Comparison of ENCODE assay signal across 8 cellular contexts in the genomic region with DNA sequence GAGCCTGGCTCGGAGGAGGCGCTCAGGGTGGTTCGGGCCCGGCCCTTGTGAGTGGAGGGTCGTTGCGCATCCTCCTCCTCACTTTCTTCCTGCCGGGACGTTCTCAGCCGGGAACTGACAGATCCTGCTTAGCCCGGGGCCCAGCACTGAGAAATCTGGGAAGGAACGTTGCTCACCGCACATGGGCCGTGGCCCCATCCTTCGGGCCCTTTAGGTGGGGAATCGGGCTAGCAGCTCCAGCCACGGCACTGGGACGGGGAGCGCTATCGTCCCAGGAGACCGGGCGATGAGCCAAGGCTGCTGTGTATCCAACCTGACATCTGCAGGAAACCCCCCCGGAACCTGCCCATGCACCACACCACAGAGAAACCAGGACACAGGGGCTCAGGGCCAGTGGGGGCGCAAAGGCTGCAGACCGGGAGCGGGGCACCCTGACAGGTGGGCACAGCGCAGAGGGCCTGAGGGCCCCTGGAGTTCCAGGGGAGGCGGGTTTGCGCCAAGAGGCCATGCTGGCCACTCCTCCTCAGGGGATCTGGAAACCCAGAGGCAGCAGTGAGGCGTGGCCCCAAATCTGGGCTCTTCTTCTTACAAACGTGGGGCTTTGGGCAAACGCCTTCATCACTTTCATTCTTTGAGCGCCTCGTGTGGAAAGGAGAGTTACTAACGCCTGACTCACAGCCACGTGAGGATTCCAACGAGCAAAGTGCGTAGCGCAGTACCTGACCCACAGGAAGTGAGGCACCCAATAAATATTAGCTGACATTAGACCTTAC. TPM values are rescaled to one million over a fixed set of nuclear protein-coding genes. Genes with fewer than 3 reads are reported as not detected.
DNase-seq lines count a peak whose midpoint lies in the region; ATAC-seq and TF ChIP-seq lines count a peak whose summit lies in the region.

Gene SH2D5, minus strand, starts transcription at position 116 of the 773 bp plus-strand sequence. CDS start 4,659 bp downstream, outside the sequence.

- H3K4me3 ChIP-seq in upper lobe of right lung = peak within 1 kb of the TSS; percentile 64

- intact Hi-C loops in left ventricle myocardium superior (cut with micrococcal nuclease) (no loop called here), upper lobe of right lung (cut with DNase I) (no loop called here)

- H3K36me3 Mint-ChIP-seq in progenitor cell of endocrine pancreas (ENCODE audit: insufficient read depth) = no peaks in the 10 kb centered on the region

- peak within 1 kb of the TSS; percentile 74 for H3K4me3 Mint-ChIP-seq in progenitor cell of endocrine pancreas (ENCODE audit: low read depth)

- ATAC-seq in GM21447 (IDR thresholded peaks at IDR 0.05; ENCODE audit: unreplicated experiment) (peak; percentile 61), left ventricle myocardium superior (peak; percentile 73), upper lobe of right lung (peak; percentile 83)

- no peaks in the 10 kb centered on the region for H3K9me3 Mint-ChIP-seq in progenitor cell of endocrine pancreas (ENCODE audit: low read depth)

- peak within 1 kb of the TSS; percentile 89 for H3K27ac Mint-ChIP-seq in progenitor cell of endocrine pancreas

- peaks cover 54% of the 10 kb centered on the region for H3K27me3 Mint-ChIP-seq in progenitor cell of endocrine pancreas

- H3K27ac ChIP-seq in upper lobe of right lung = peak within 1 kb of the TSS; percentile 20

- peaks cover 20% of the 10 kb centered on the region for H3K27me3 ChIP-seq in upper lobe of right lung

- peak; percentile 30 for DNase-seq in DMS114 treated with DMSO at 0.1 percent for 48 hours (lab: John Stamatoyannopoulos, UW; ENCODE audit: unreplicated experiment)
- peak; percentile 96 for DNase-seq in LoVo (ENCODE audit: low spot score)
- peak; percentile 54 for DNase-seq in T follicular helper cell (ENCODE audit: low read depth)
- DNase-seq in amniotic stem cell (lab: John Stamatoyannopoulos, UW) = peak; percentile 91
- DNase-seq in left ventricle myocardium superior = peak; percentile 62
- no peak for DNase-seq in progenitor cell of endocrine pancreas (ENCODE audit: low spot score, unreplicated experiment)
- DNase-seq in upper lobe of right lung = peak; percentile 80

- H3K36me3 ChIP-seq in upper lobe of right lung = no peaks in the 10 kb centered on the region

- peaks cover 11% of the 10 kb centered on the region for H3K4me1 Mint-ChIP-seq in progenitor cell of endocrine pancreas (ENCODE audit: low read depth)

- H3K9me3 ChIP-seq in upper lobe of right lung = no peaks in the 10 kb centered on the region

- TF ChIP-seq CTCF in progenitor cell of endocrine pancreas (IDR thresholded peaks at IDR 0.05; ENCODE audit: unreplicated experiment) (peak; percentile 47), upper lobe of right lung (IDR thresholded peaks at IDR 0.05) (peak; percentile 40)

- H3K4me1 ChIP-seq in upper lobe of right lung = peaks cover 16% of the 10 kb centered on the region

RNA-seq across cellular contexts. Expression of gene SH2D5, which starts in this region (rescaled TPM):
- total RNA-seq in left ventricle myocardium superior = not detected
- 0.53 and 1.2 TPM in 2 replicates for total RNA-seq in progenitor cell of endocrine pancreas
- total RNA-seq in upper lobe of right lung = 0.52 TPM

Comparison
In these comparisons a context has a peak if more than half of its experiments do, and no peak if none do; other contexts are left out.
1. Peak in DNase-seq and ATAC-seq in left ventricle myocardium superior; RNA of the gene not detected or under 1 TPM.
2. Peak in DNase-seq, ATAC-seq, H3K4me3 ChIP-seq and H3K27ac ChIP-seq in upper lobe of right lung; RNA of the gene not detected or under 1 TPM.